In the genomic region with DNA sequence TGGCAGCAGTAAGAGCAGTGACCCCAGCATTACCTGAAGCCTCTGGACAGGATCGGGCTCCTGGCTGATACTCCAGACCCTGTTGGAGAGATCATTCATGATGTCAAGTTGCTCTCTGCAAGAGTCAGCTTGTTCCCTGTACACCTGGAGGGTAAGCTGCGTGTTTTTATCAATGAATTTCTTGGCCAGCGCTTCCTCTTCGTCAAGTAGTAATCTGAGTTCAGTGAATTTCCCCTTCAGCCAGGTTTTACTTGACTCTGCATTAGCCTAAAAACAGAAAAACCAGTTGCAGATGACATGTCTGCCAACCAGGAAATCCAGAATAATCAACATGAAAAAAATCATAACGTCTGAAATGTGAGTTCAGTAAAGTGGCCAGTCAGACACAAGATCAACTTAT, we compare ENCODE assay signal across 12 cellular contexts. TPM values are rescaled to one million over a fixed set of nuclear protein-coding genes. Genes with fewer than 3 reads are reported as not detected.
A peak's percentile ranks its signal among the peaks of the same experiment; 100 is the strongest.
DNase-seq lines count a peak whose midpoint lies in the region; ATAC-seq and TF ChIP-seq lines count a peak whose summit lies in the region.
"Had no signal": no experiment of that assay in that cellular context is flagged by ENCODE, and none has a peak within 500 bp of the region (broad histone marks: within the 10 kb centered on the region; RNA-seq: fewer than 3 reads in every experiment).

No MANE protein-coding gene starts in this region.

- peaks cover 22% of the 10 kb centered on the region for H3F3A ChIP-seq in DOHH2 (ENCODE audit: control insufficient read depth, insufficient read depth)

- peaks cover 24% of the 10 kb centered on the region for H3K79me2 ChIP-seq in DOHH2 (ENCODE audit: control insufficient read depth, low read length)
- H3K79me2 ChIP-seq in trophoblast cell (ENCODE audit: control insufficient read depth, insufficient read depth, low read length, poor library complexity) = no peaks in the 10 kb centered on the region

- peak overlapping the region; percentile 87 for H3K27ac ChIP-seq in CD4-positive, CD25-positive, alpha-beta regulatory T cell (ENCODE audit: insufficient read depth, low read length, poor library complexity, severe bottlenecking)
- no peak overlapping the region for H3K27ac ChIP-seq in DOHH2 (ENCODE audit: low read depth, low read length)
- H3K27ac ChIP-seq in trophoblast cell (ENCODE audit: low read depth, low read length) = no peak overlapping the region
- H3K27ac ChIP-seq: tibial artery, WERI-Rb-1 had no signal

- peak overlapping the region; percentile 92 to 93 (median 93) for H3K27ac Mint-ChIP-seq in CD4-positive, CD25-positive, alpha-beta regulatory T cell
- H3K27ac Mint-ChIP-seq in T-helper 1 cell treated with Interleukin-12 subunit alpha and Interleukin-12 subunit beta and Interleukin-4 antibody, amounts not matched to agents 30 μg/mL and 1 μg/mL, for 36 hours = peak overlapping the region; percentile 90
- H3K27ac Mint-ChIP-seq in immature natural killer cell (peak overlapping the region; percentile 87 to 99 (median 96)), HFFc6 (no peak overlapping the region)

- no peaks in the 10 kb centered on the region for H3K9me3 ChIP-seq in CD4-positive, CD25-positive, alpha-beta regulatory T cell (ENCODE audit: control insufficient read depth in 2 of 2, low read length in 2 of 2)
- H3K9me3 ChIP-seq in DOHH2 (ENCODE audit: control insufficient read depth, insufficient read depth, low read length) (no peaks in the 10 kb centered on the region), trophoblast cell (ENCODE audit: insufficient read depth, low read depth, low read length) (no peaks in the 10 kb centered on the region)
- H3K9me3 ChIP-seq: tibial artery had no signal

- H3K79me1 ChIP-seq in trophoblast cell (ENCODE audit: low read length) = no peaks in the 10 kb centered on the region

- no peak overlapping the region for H2BK120ac ChIP-seq in trophoblast cell (ENCODE audit: insufficient read depth, low read length, poor library complexity)

- no peaks in the 10 kb centered on the region for H4K20me1 ChIP-seq in DOHH2 (ENCODE audit: control insufficient read depth, insufficient read depth, low read depth, low read length)

- H3K9me3 Mint-ChIP-seq in CD4-positive, CD25-positive, alpha-beta regulatory T cell = peaks cover 0 to 2% (median 0%) of the 10 kb centered on the region in 7 donors
- H3K9me3 Mint-ChIP-seq in T-helper 1 cell treated with Interleukin-12 subunit alpha and Interleukin-12 subunit beta and Interleukin-4 antibody, amounts not matched to agents 30 μg/mL and 1 μg/mL, for 36 hours = no peaks in the 10 kb centered on the region
- H3K9me3 Mint-ChIP-seq in immature natural killer cell (no peaks in the 10 kb centered on the region), HFFc6 (no peaks in the 10 kb centered on the region)

- no peak overlapping the region for H4K12ac ChIP-seq in trophoblast cell (ENCODE audit: low read depth, low read length)

- no peak overlapping the region for H2BK12ac ChIP-seq in trophoblast cell (ENCODE audit: low read length)

- no peak overlapping the region for H4K8ac ChIP-seq in trophoblast cell (ENCODE audit: low read depth, low read length)

- no peak overlapping the region for H3K23ac ChIP-seq in trophoblast cell (ENCODE audit: low read length)

- no peak overlapping the region for H3K18ac ChIP-seq in trophoblast cell (ENCODE audit: low read length)

- ATAC-seq in CD4-positive, CD25-positive, alpha-beta regulatory T cell (ENCODE audit: low read depth in 2 of 2) = no peak

- no peak overlapping the region for H3K14ac ChIP-seq in trophoblast cell (ENCODE audit: low read length)

- TF ChIP-seq CTCF in DOHH2 (IDR thresholded peaks at IDR 0.05; ENCODE audit: low read depth, low read length, poor library complexity, severe bottlenecking) (no peak), HFFc6 (IDR thresholded peaks at IDR 0.05) (no peak), GM20000 (IDR thresholded peaks at IDR 0.05; ENCODE audit: extremely low read depth, missing control alignments) (no peak)

- peak in 2 of 3 donors; percentile 44 to 83 for DNase-seq in CD4-positive, CD25-positive, alpha-beta regulatory T cell
- DNase-seq in immature natural killer cell (no peak), GF-D8 (lab: John Stamatoyannopoulos, UW) (no peak), HFFc6 (no peak), GM20000 (ENCODE audit: low spot score) (no peak), trophoblast cell (no peak)
- DNase-seq: Calu3; stimulated activated CD4-positive, alpha-beta T cell treated with anti-CD3 and anti-CD28 coated beads, Interleukin-2, amount 100 ng/mL, for 48 hours; WERI-Rb-1 had no signal

- no peaks in the 10 kb centered on the region for H3K27me3 ChIP-seq in CD4-positive, CD25-positive, alpha-beta regulatory T cell (ENCODE audit: control insufficient read depth, insufficient read depth, low read length)
- no peaks in the 10 kb centered on the region for H3K27me3 ChIP-seq in DOHH2 (ENCODE audit: control insufficient read depth, low read length)
- H3K27me3 ChIP-seq in trophoblast cell (ENCODE audit: insufficient read depth, low read length) = no peaks in the 10 kb centered on the region

- peak overlapping the region; percentile 48 to 86 (median 80) for H3K4me3 Mint-ChIP-seq in CD4-positive, CD25-positive, alpha-beta regulatory T cell
- peak overlapping the region; percentile 61 for H3K4me3 Mint-ChIP-seq in T-helper 1 cell treated with Interleukin-12 subunit alpha and Interleukin-12 subunit beta and Interleukin-4 antibody, amounts not matched to agents 30 μg/mL and 1 μg/mL, for 36 hours
- peak overlapping the region; percentile 31 to 70 (median 45) for H3K4me3 Mint-ChIP-seq in immature natural killer cell
- H3K4me3 Mint-ChIP-seq in HFFc6 = no peak overlapping the region

- peaks cover 32 to 92% (median 68%) of the 10 kb centered on the region in 4 donors for H3K4me1 Mint-ChIP-seq in CD4-positive, CD25-positive, alpha-beta regulatory T cell
- peaks cover 68% of the 10 kb centered on the region for H3K4me1 Mint-ChIP-seq in T-helper 1 cell treated with Interleukin-12 subunit alpha and Interleukin-12 subunit beta and Interleukin-4 antibody, amounts not matched to agents 30 μg/mL and 1 μg/mL, for 36 hours (ENCODE audit: low read depth)
- H3K4me1 Mint-ChIP-seq in immature natural killer cell (peaks cover 71 to 78% of the 10 kb centered on the region in 2 donors), HFFc6 (ENCODE audit: low read depth) (no peaks in the 10 kb centered on the region)

- no peak overlapping the region for H2AK5ac ChIP-seq in trophoblast cell (ENCODE audit: low read length)

- H2BK5ac ChIP-seq in trophoblast cell (ENCODE audit: low read depth, low read length, poor library complexity) = no peak overlapping the region

- H3K9me2 ChIP-seq in DOHH2 (replicated peaks; ENCODE audit: control insufficient read depth, low read length) = no peaks in the 10 kb centered on the region

- no peaks in the 10 kb centered on the region for H3K27me3 Mint-ChIP-seq in CD4-positive, CD25-positive, alpha-beta regulatory T cell
- no peaks in the 10 kb centered on the region for H3K27me3 Mint-ChIP-seq in T-helper 1 cell treated with Interleukin-12 subunit alpha and Interleukin-12 subunit beta and Interleukin-4 antibody, amounts not matched to agents 30 μg/mL and 1 μg/mL, for 36 hours (ENCODE audit: low read depth)
- peaks cover 6 to 8% (median 7%) of the 10 kb centered on the region in 3 donors for H3K27me3 Mint-ChIP-seq in immature natural killer cell (ENCODE audit: low read depth in 3 of 3)
- H3K27me3 Mint-ChIP-seq in HFFc6 (ENCODE audit: insufficient read depth) = peaks cover 1% of the 10 kb centered on the region; the same call in 1 of the 2 replicates

- peak overlapping the region; percentile 66 for H3K4me3 ChIP-seq in CD4-positive, CD25-positive, alpha-beta regulatory T cell (ENCODE audit: low read depth, low read length)
- H3K4me3 ChIP-seq in DOHH2 (ENCODE audit: low read length) = 0 out of 2 replicates have a peak overlapping the region, but pooled peaks have one; percentile 1
- no peak overlapping the region for H3K4me3 ChIP-seq in trophoblast cell (ENCODE audit: low read depth, low read length)
- H3K4me3 ChIP-seq: tibial artery had no signal

- H3K36me3 Mint-ChIP-seq in CD4-positive, CD25-positive, alpha-beta regulatory T cell = peaks cover 49% of the 10 kb centered on the region
- peaks cover 57% of the 10 kb centered on the region for H3K36me3 Mint-ChIP-seq in T-helper 1 cell treated with Interleukin-12 subunit alpha and Interleukin-12 subunit beta and Interleukin-4 antibody, amounts not matched to agents 30 μg/mL and 1 μg/mL, for 36 hours (ENCODE audit: low read depth)
- H3K36me3 Mint-ChIP-seq in immature natural killer cell (peaks cover 17 to 27% (median 20%) of the 10 kb centered on the region in 3 donors), HFFc6 (ENCODE audit: low read depth) (no peaks in the 10 kb centered on the region)

- H3K4me2 ChIP-seq in DOHH2 (ENCODE audit: low read length) (peak overlapping the region; percentile 12), trophoblast cell (ENCODE audit: low read length) (no peak overlapping the region)

- no peak overlapping the region for H3K4ac ChIP-seq in trophoblast cell (ENCODE audit: low read depth, low read length)

- H2AFZ ChIP-seq in trophoblast cell (ENCODE audit: insufficient read depth, low read length, poor library complexity) = no peak overlapping the region

- H4K91ac ChIP-seq in trophoblast cell (ENCODE audit: low read depth, low read length) = no peak overlapping the region

- WGBS in trophoblast cell (ENCODE audit: extremely low coverage, insufficient coverage, insufficient read length) = no CpG with 5 or more reads among the region's 5 CpGs

- no peak overlapping the region for H3K9ac ChIP-seq in trophoblast cell (ENCODE audit: low read length)

- peaks cover 30% of the 10 kb centered on the region for H3K36me3 ChIP-seq in CD4-positive, CD25-positive, alpha-beta regulatory T cell (ENCODE audit: control insufficient read depth, insufficient read depth, low read length)
- H3K36me3 ChIP-seq in DOHH2 (ENCODE audit: control insufficient read depth, low read length) (peaks cover 52% of the 10 kb centered on the region), trophoblast cell (ENCODE audit: control insufficient read depth in 1 of 2, insufficient read depth in 2 of 2, low read length in 2 of 2) (no peaks in the 10 kb centered on the region)
- H3K36me3 ChIP-seq: tibial artery had no signal

- peaks cover 99% of the 10 kb centered on the region for H3K4me1 ChIP-seq in CD4-positive, CD25-positive, alpha-beta regulatory T cell (ENCODE audit: control insufficient read depth, insufficient read depth, low read length, poor library complexity, severe bottlenecking)
- peaks cover 70% of the 10 kb centered on the region for H3K4me1 ChIP-seq in DOHH2 (ENCODE audit: control insufficient read depth, low read length)
- H3K4me1 ChIP-seq in trophoblast cell (ENCODE audit: control insufficient read depth in 1 of 2, insufficient read depth in 2 of 2, low read length in 2 of 2) = no peaks in the 10 kb centered on the region

RNA-seq across cellular contexts. Expression of gene TRIM14, which starts 19.1 kb away (rescaled TPM):
- total RNA-seq in CD4-positive, CD25-positive, alpha-beta regulatory T cell = 120 TPM
- polyA plus RNA-seq in CD4-positive, CD25-positive, alpha-beta regulatory T cell = 10 to 100 TPM; 65.2 to 94.0 (median 73.7) TPM
- polyA plus RNA-seq in immature natural killer cell = 10 to 100 TPM; 34.8 to 95.0 (median 35.9) TPM
- total RNA-seq in HFFc6 (2021; fragmentation: NEBNext Ultra II Directional; extraction: Animal tissue kit (Norgen Biotek cat#: 25700)) = 10 to 100 TPM; 34.6 to 38.2 (median 36.0) TPM
- 2.1 and 2.3 TPM in 2 replicates for polyA plus RNA-seq in trophoblast cell (2013)

RNA-seq across cellular contexts. Expression of gene NANS, which starts 43.4 kb away (rescaled TPM):
- total RNA-seq in CD4-positive, CD25-positive, alpha-beta regulatory T cell = 51.4 TPM
- polyA plus RNA-seq in CD4-positive, CD25-positive, alpha-beta regulatory T cell = 10 to 100 TPM; 34.4 to 44.7 (median 36.4) TPM
- 10 to 100 TPM; 21.5 to 41.8 (median 34.1) TPM for polyA plus RNA-seq in immature natural killer cell
- total RNA-seq in HFFc6 (2021; fragmentation: NEBNext Ultra II Directional; extraction: Animal tissue kit (Norgen Biotek cat#: 25700)) = 100 to 1,000 TPM in 4 of 6 experiments, 10 to 100 TPM in 2; 82.4 to 103 (median 101) TPM
- polyA plus RNA-seq in trophoblast cell (2013) = 79.6 and 80.2 TPM in 2 replicates

Comparison
In these comparisons a context has a peak if more than half of its experiments do, and no peak if none do; other contexts are left out.
1. DNase-seq: peak in CD4-positive, CD25-positive, alpha-beta regulatory T cell (2 of 3); none in immature natural killer cell (0 of 3), GF-D8 (single experiment), HFFc6 (single experiment), GM20000 (single experiment) and trophoblast cell (0 of 2).